37 cellular contexts compared by ENCODE assay signal in the genomic region with DNA sequence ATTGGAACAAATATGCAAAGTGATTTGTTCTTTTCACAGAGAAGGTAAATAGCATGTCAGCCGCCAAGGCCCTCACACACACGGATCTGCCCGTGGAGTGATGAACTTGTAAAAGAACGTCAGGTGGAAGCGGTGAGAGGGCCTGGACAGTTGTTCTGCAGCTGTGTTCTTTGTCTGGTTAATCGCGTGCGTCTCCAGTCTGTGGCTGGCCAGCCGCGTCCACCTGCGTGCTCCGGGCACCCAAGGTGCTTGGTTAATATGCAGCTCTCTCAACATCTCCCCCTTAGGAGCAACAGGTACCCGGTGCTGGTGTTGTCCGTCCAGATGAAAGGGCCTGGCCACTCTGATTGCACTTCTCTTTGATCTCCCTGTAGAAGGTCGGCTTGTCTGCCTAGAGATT.
"Had no signal": no experiment of that assay in that cellular context is flagged by ENCODE, and none has a peak within 500 bp of the region (broad histone marks: within the 10 kb centered on the region; RNA-seq: fewer than 3 reads in every experiment).

No MANE protein-coding gene starts in this region.

- H3K4me1 Mint-ChIP-seq: activated CD4-positive, alpha-beta T cell treated with anti-CD3 and anti-CD28 coated beads, Interleukin-2, amount 10 ng/mL, durations not matched to agents 24 days and 14 days; activated T-helper 17 cell treated with anti-CD3 and anti-CD28 coated beads, Interleukin-2, amount 50 U/mL, for 72 hours had no signal

- H3K4me3 ChIP-seq: adrenal gland, body of pancreas, breast epithelium had no signal

- H3K4me1 ChIP-seq: adrenal gland, body of pancreas, breast epithelium had no signal

- H3K9me3 ChIP-seq: body of pancreas, breast epithelium had no signal

- FAIRE-seq: astrocyte, TTC549 had no signal

- H3K27ac Mint-ChIP-seq: activated B cell treated with CpG ODN at 0.5 μM for 24 hours; activated CD4-positive, alpha-beta memory T cell treated with anti-CD3 and anti-CD28 coated beads for 36 hours; activated CD4-positive, alpha-beta T cell treated with anti-CD3 and anti-CD28 coated beads, Interleukin-2, amount 10 ng/mL, durations not matched to agents 24 days and 14 days; activated CD8-positive, alpha-beta T cell treated with anti-CD3 and anti-CD28 coated beads for 36 hours; activated naive CD4-positive, alpha-beta T cell treated with anti-CD3 and anti-CD28 coated beads for 36 hours; activated naive CD4-positive, alpha-beta T cell treated with anti-CD3 and anti-CD28 coated beads, Interleukin-2, amount 50 U/mL, for 72 hours; activated naive CD8-positive, alpha-beta T cell treated with anti-CD3 and anti-CD28 coated beads for 36 hours; activated T-cell treated with anti-CD3 and anti-CD28 coated beads, Interleukin-2, amount 50 U/mL, for 72 hours; activated T-helper 1 cell treated with anti-CD3 and anti-CD28 coated beads, Interleukin-12 subunit alpha, Interleukin-12 subunit beta, Interleukin-2, Interleukin-4 antibody, amounts not matched to agents 30 ng/mL and 10 ng/mL and 1 ng/mL, durations not matched to agents 14 hours and 24 hours and 36 hours; activated T-helper 17 cell treated with anti-CD3 and anti-CD28 coated beads, Interleukin-2, amount 50 U/mL, for 72 hours; T-helper 1 cell treated with Interleukin-12 subunit alpha and Interleukin-12 subunit beta and Interleukin-4 antibody, amounts not matched to agents 30 μg/mL and 1 μg/mL, for 36 hours; T-helper 2 cell treated with Interferon-gamma antibody and Interleukin-4, amounts not matched to agents 5 μg/mL and 100 μg/mL, for 36 hours had no signal

- H3K27me3 ChIP-seq: adrenal gland, body of pancreas, brain microvascular endothelial cell, breast epithelium had no signal

- H3K27ac ChIP-seq: adrenal gland, body of pancreas, brain microvascular endothelial cell, breast epithelium, VCaP had no signal

- H3K36me3 ChIP-seq: adrenal gland, brain microvascular endothelial cell, breast epithelium had no signal

- DNase-seq: activated B cell treated with CpG ODN at 0.5 μM for 24 hours; activated CD4-positive, alpha-beta memory T cell treated with anti-CD3 and anti-CD28 coated beads for 36 hours; activated CD4-positive, alpha-beta T cell treated with anti-CD3 and anti-CD28 coated beads for 4 hours; activated CD4-positive, alpha-beta T cell treated with anti-CD3 and anti-CD28 coated beads, Interleukin-2, amount 10 ng/mL, durations not matched to agents 24 days and 14 days; activated CD4-positive, alpha-beta T cell treated with anti-CD3 and anti-CD28 coated beads, Interleukin-2, amount 50 U/mL, for 1 hour; activated CD4-positive, alpha-beta T cell treated with anti-CD3 and anti-CD28 coated beads, Interleukin-2, amount 50 U/mL, for 4 hours; activated CD4-positive, CD25-positive, alpha-beta regulatory T cell treated with anti-CD3 and anti-CD28 coated beads, Interleukin-2, amount 50 U/mL, for 72 hours; activated CD8-positive, alpha-beta memory T cell treated with anti-CD3 and anti-CD28 coated beads, Interleukin-2, amount 50 U/mL, for 4 hours; activated CD8-positive, alpha-beta T cell treated with anti-CD3 and anti-CD28 coated beads for 36 hours; activated effector memory CD4-positive, alpha-beta T cell treated with anti-CD3 and anti-CD28 coated beads, Interleukin-2, amount 50 U/mL, for 16 hours; activated gamma-delta T cell treated with Interleukin-2 at 50 U/mL for 16 hours; activated naive CD4-positive, alpha-beta T cell; activated naive CD4-positive, alpha-beta T cell treated with anti-CD3 and anti-CD28 coated beads for 36 hours; activated naive CD4-positive, alpha-beta T cell treated with anti-CD3 and anti-CD28 coated beads, Interleukin-2, amount 50 U/mL, for 16 hours; activated naive CD8-positive, alpha-beta T cell treated with anti-CD3 and anti-CD28 coated beads for 36 hours; activated T-cell treated with anti-CD3 and anti-CD28 coated beads for 4 hours; activated T-cell treated with anti-CD3 and anti-CD28 coated beads, Interleukin-2, amount 50 U/mL, for 1 hour; activated T-cell treated with anti-CD3 and anti-CD28 coated beads, Interleukin-2, amount 50 U/mL, for 4 hours; activated T-cell treated with anti-CD3 and anti-CD28 coated beads, Interleukin-2, amount 50 U/mL, for 72 hours; adrenal gland; amniotic stem cell; aorta; body of pancreas; brain microvascular endothelial cell; central memory CD4-positive, alpha-beta T cell; T-helper 1 cell; T-helper 2 cell; T-helper 9 cell had no signal

- H3K4me3 Mint-ChIP-seq: activated B cell treated with CpG ODN at 0.5 μM for 24 hours; activated CD4-positive, alpha-beta memory T cell treated with anti-CD3 and anti-CD28 coated beads for 36 hours; activated CD4-positive, alpha-beta T cell treated with anti-CD3 and anti-CD28 coated beads, Interleukin-2, amount 10 ng/mL, durations not matched to agents 24 days and 14 days; activated CD8-positive, alpha-beta T cell treated with anti-CD3 and anti-CD28 coated beads for 36 hours; activated naive CD4-positive, alpha-beta T cell treated with anti-CD3 and anti-CD28 coated beads for 36 hours; activated naive CD8-positive, alpha-beta T cell treated with anti-CD3 and anti-CD28 coated beads for 36 hours; activated T-cell treated with anti-CD3 and anti-CD28 coated beads, Interleukin-2, amount 50 U/mL, for 4 hours; activated T-cell treated with anti-CD3 and anti-CD28 coated beads, Interleukin-2, amount 50 U/mL, for 72 hours; activated T-helper 1 cell treated with anti-CD3 and anti-CD28 coated beads, Interleukin-12 subunit alpha, Interleukin-12 subunit beta, Interleukin-2, Interleukin-4 antibody, amounts not matched to agents 30 ng/mL and 10 ng/mL and 1 ng/mL, durations not matched to agents 14 hours and 24 hours and 36 hours; activated T-helper 17 cell treated with anti-CD3 and anti-CD28 coated beads, Interleukin-2, amount 50 U/mL, for 72 hours; T-helper 1 cell treated with Interleukin-12 subunit alpha and Interleukin-12 subunit beta and Interleukin-4 antibody, amounts not matched to agents 30 μg/mL and 1 μg/mL, for 36 hours; T-helper 2 cell treated with Interferon-gamma antibody and Interleukin-4, amounts not matched to agents 5 μg/mL and 100 μg/mL, for 36 hours had no signal

- H3K27me3 Mint-ChIP-seq: activated B cell treated with CpG ODN at 0.5 μM for 24 hours; activated CD4-positive, alpha-beta memory T cell treated with anti-CD3 and anti-CD28 coated beads for 36 hours; activated CD4-positive, alpha-beta T cell treated with anti-CD3 and anti-CD28 coated beads, Interleukin-2, amount 10 ng/mL, durations not matched to agents 24 days and 14 days; activated CD8-positive, alpha-beta T cell treated with anti-CD3 and anti-CD28 coated beads for 36 hours; activated naive CD8-positive, alpha-beta T cell treated with anti-CD3 and anti-CD28 coated beads for 36 hours; activated T-helper 17 cell treated with anti-CD3 and anti-CD28 coated beads, Interleukin-2, amount 50 U/mL, for 72 hours had no signal

- ATAC-seq: activated CD8-positive, alpha-beta T cell treated with anti-CD3 and anti-CD28 coated beads for 36 hours; activated naive CD4-positive, alpha-beta T cell treated with anti-CD3 and anti-CD28 coated beads, Interleukin-2, amount 50 U/mL, for 72 hours; activated T-cell treated with anti-CD3 and anti-CD28 coated beads, Interleukin-2, amount 50 U/mL, for 4 hours; activated T-cell treated with anti-CD3 and anti-CD28 coated beads, Interleukin-2, amount 50 U/mL, for 72 hours; activated T-helper 17 cell treated with anti-CD3 and anti-CD28 coated beads, Interleukin-2, amount 50 U/mL, for 72 hours; body of pancreas had no signal
